1 cellular context compared by ENCODE assay signal in genomic region chr12:130971871-130972588, GRCh38.
TF ChIP-seq lines count a peak whose summit lies in the region.

No MANE protein-coding gene starts in this region.

TF ChIP-seq in HepG2, 621 proteins besides CTCF, POLR2A, EP300 and RAD21 (continued from another document and continues in another):
- TF ChIP-seq YEATS2 (CRISPR knock-in tag; IDR thresholded peaks at IDR 0.05; ENCODE audit: borderline replicate concordance) (no peak), KDM1A (CRISPR knock-in tag; IDR thresholded peaks at IDR 0.05) (no peak), ZNF260 (CRISPR knock-in tag; IDR thresholded peaks at IDR 0.05; ENCODE audit: borderline replicate concordance, low read depth) (no peak), ZNF775 (CRISPR knock-in tag; IDR thresholded peaks at IDR 0.05; ENCODE audit: borderline replicate concordance) (no peak), CSRNP1 (CRISPR knock-in tag; IDR thresholded peaks at IDR 0.05) (no peak), NR2F6 (IDR thresholded peaks at IDR 0.05) (no peak), NR2F6 (CRISPR knock-in tag; IDR thresholded peaks at IDR 0.05) (peak; percentile 43; the same call in 1 of the 2 replicates), ARNT2 (CRISPR knock-in tag; IDR thresholded peaks at IDR 0.05; ENCODE audit: low read depth) (0 out of 2 replicates have a peak, but pooled peaks have one; percentile 11), TFE3 (CRISPR knock-in tag; IDR thresholded peaks at IDR 0.05) (peak; percentile 43; the same call in 1 of the 2 replicates), MLXIP (CRISPR knock-in tag; IDR thresholded peaks at IDR 0.05; ENCODE audit: borderline replicate concordance) (no peak), ISL2 (CRISPR knock-in tag; IDR thresholded peaks at IDR 0.05) (no peak), ZKSCAN8 (CRISPR knock-in tag; IDR thresholded peaks at IDR 0.05; ENCODE audit: borderline replicate concordance) (peak; percentile 65; the same call in 1 of the 2 replicates), ZNF567 (CRISPR knock-in tag; IDR thresholded peaks at IDR 0.05; ENCODE audit: borderline replicate concordance) (no peak), BRCA1 (CRISPR knock-in tag; IDR thresholded peaks at IDR 0.05) (no peak), DPF2 (CRISPR knock-in tag; IDR thresholded peaks at IDR 0.05; ENCODE audit: borderline replicate concordance, low read depth) (peak; percentile 38; the same call in 1 of the 2 replicates), ZNF550 (CRISPR knock-in tag; IDR thresholded peaks at IDR 0.05; ENCODE audit: borderline replicate concordance) (no peak), FOXP1 (IDR thresholded peaks at IDR 0.05) (no peak), FOXP1 (CRISPR knock-in tag; IDR thresholded peaks at IDR 0.05) (peak; percentile 60; the same call in 1 of the 2 replicates), NR0B2 (CRISPR knock-in tag; IDR thresholded peaks at IDR 0.05) (no peak), ZNF7 (CRISPR knock-in tag; IDR thresholded peaks at IDR 0.05) (no peak), ATAD3A (CRISPR knock-in tag; IDR thresholded peaks at IDR 0.05) (no peak), FOXO1 (CRISPR knock-in tag; IDR thresholded peaks at IDR 0.05) (peak; percentile 83; the same call in 1 of the 2 replicates), ZNF337 (CRISPR knock-in tag; IDR thresholded peaks at IDR 0.05; ENCODE audit: borderline replicate concordance, low read depth) (no peak), SUZ12 (IDR thresholded peaks at IDR 0.05; ENCODE audit: low read depth, low read length) (no peak), GABPB1 (CRISPR knock-in tag; IDR thresholded peaks at IDR 0.05) (no peak), NR2F1 (CRISPR knock-in tag; IDR thresholded peaks at IDR 0.05) (no peak), ZNF160 (CRISPR knock-in tag; IDR thresholded peaks at IDR 0.05) (0 out of 2 replicates have a peak, but pooled peaks have one; percentile 30), ZNF326 (CRISPR knock-in tag; IDR thresholded peaks at IDR 0.05; ENCODE audit: borderline replicate concordance) (no peak), ZNF10 (CRISPR knock-in tag; IDR thresholded peaks at IDR 0.05; ENCODE audit: borderline replicate concordance, low read depth) (no peak), TAF1 (CRISPR knock-in tag; IDR thresholded peaks at IDR 0.05) (no peak), ZNF513 (CRISPR knock-in tag; conservative IDR thresholded peaks at IDR 0.05) (no peak), ZSCAN12 (CRISPR knock-in tag; IDR thresholded peaks at IDR 0.05) (no peak), ZNF329 (CRISPR knock-in tag; IDR thresholded peaks at IDR 0.05; ENCODE audit: low read depth) (no peak), ETV6 (CRISPR knock-in tag; conservative IDR thresholded peaks at IDR 0.05) (no peak), ZNF597 (CRISPR knock-in tag; IDR thresholded peaks at IDR 0.05) (no peak), ZNF678 (CRISPR knock-in tag; IDR thresholded peaks at IDR 0.05) (no peak), RAD51 (IDR thresholded peaks at IDR 0.05; ENCODE audit: borderline replicate concordance) (no peak), MAZ (IDR thresholded peaks at IDR 0.05; ENCODE audit: borderline replicate concordance, low read depth, low read length) (no peak), MAZ (CRISPR knock-in tag; IDR thresholded peaks at IDR 0.05; ENCODE audit: low read depth) (no peak), HDAC2 (CRISPR knock-in tag; IDR thresholded peaks at IDR 0.05) (0 out of 2 replicates have a peak, but pooled peaks have one; percentile 28), ZNF616 (CRISPR knock-in tag; IDR thresholded peaks at IDR 0.05; ENCODE audit: low read depth) (no peak), MBD4 (IDR thresholded peaks at IDR 0.05; ENCODE audit: borderline replicate concordance, low read length) (no peak), ZNF251 (CRISPR knock-in tag; IDR thresholded peaks at IDR 0.05) (no peak), NR3C1 (CRISPR knock-in tag; IDR thresholded peaks at IDR 0.05) (no peak), ATF3 (CRISPR knock-in tag; IDR thresholded peaks at IDR 0.05) (no peak), ZNF713 (CRISPR knock-in tag; IDR thresholded peaks at IDR 0.05) (no peak), STAT6 (CRISPR knock-in tag; IDR thresholded peaks at IDR 0.05; ENCODE audit: borderline replicate concordance) (no peak), ZNF264 (CRISPR knock-in tag; IDR thresholded peaks at IDR 0.05) (0 out of 2 replicates have a peak, but pooled peaks have one; percentile 47), LCORL (IDR thresholded peaks at IDR 0.05) (no peak), LCORL (CRISPR knock-in tag; IDR thresholded peaks at IDR 0.05) (0 out of 2 replicates have a peak, but pooled peaks have one; percentile 23), KLF13 (CRISPR knock-in tag; IDR thresholded peaks at IDR 0.05) (no peak), STAG1 (CRISPR knock-in tag; IDR thresholded peaks at IDR 0.05) (no peak), JUN (CRISPR knock-in tag; IDR thresholded peaks at IDR 0.05) (no peak), BRF2 (CRISPR knock-in tag; IDR thresholded peaks at IDR 0.05) (no peak), ZNF138 (CRISPR knock-in tag; IDR thresholded peaks at IDR 0.05; ENCODE audit: low read depth) (no peak), ZEB1 (IDR thresholded peaks at IDR 0.05; ENCODE audit: insufficient replicate concordance, low read depth) (no peak), ZNF777 (CRISPR knock-in tag; IDR thresholded peaks at IDR 0.05) (no peak), NCOA2 (CRISPR knock-in tag; IDR thresholded peaks at IDR 0.05) (peak; percentile 45; the same call in 1 of the 2 replicates), ZNF780A (CRISPR knock-in tag; IDR thresholded peaks at IDR 0.05) (no peak), KLF16 (CRISPR knock-in tag; IDR thresholded peaks at IDR 0.05) (peak in 1 of 2 experiments; percentile 46; a peak in 2 of 4 replicates), PAWR (CRISPR knock-in tag; IDR thresholded peaks at IDR 0.05; ENCODE audit: borderline replicate concordance) (no peak)
